In the genomic region with DNA sequence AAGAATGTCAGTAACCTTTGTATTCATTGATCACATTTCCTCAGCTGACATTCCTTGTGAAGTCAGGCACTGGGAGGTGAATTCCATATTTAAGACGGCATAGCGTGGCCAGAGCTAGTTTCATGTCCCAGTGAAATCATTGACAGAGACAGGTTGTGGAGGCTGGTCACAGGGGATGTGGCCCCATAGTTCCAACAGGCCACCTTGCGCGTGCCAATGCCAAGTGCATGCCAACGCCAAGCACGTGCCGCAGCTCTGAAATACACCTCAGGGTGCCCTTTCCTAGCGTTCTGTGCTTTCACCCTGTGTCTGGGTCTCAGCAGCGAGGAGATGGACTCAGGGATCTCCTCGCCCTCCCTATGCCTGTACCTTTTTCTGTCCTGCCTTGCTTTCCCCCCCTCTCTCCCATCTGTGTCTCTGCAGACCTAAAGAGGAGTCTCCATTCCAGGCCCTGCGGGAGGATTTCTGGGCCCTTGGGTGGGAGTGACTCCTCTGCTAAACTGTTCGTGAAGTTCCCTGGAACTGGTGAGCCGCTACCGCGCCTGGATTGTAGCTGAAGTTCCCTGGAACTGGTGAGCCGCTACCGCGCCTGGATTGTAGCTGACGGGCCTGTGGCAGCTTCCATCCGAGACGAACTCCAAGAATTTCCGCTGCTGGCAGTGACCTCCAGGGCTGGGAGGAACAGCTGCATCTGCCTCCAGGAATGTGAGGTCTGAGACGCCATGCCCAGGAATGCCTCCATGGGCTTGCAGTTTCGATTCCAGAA, we compare ENCODE assay signal across 14 cellular contexts. TPM values are rescaled to one million over a fixed set of nuclear protein-coding genes. Genes with fewer than 3 reads are reported as not detected.
DNase-seq lines count a peak whose midpoint lies in the region; ATAC-seq and TF ChIP-seq lines count a peak whose summit lies in the region.
"Had no signal": no experiment of that assay in that cellular context is flagged by ENCODE, and none has a peak within 500 bp of the region (broad histone marks: within the 10 kb centered on the region; RNA-seq: fewer than 3 reads in every experiment).

No MANE protein-coding gene starts in this region.

- peaks cover 15% of the 10 kb centered on the region for H3K4me1 ChIP-seq in hepatocyte (ENCODE audit: insufficient read depth)

- H3K36me3 Mint-ChIP-seq in progenitor cell of endocrine pancreas (ENCODE audit: insufficient read depth), result no peaks in the 10 kb centered on the region
- H3K36me3 Mint-ChIP-seq: CD4-positive, alpha-beta memory T cell; WTC11 had no signal

- H3K36me3 ChIP-seq in hepatocyte (replicated peaks; ENCODE audit: insufficient read depth, low read depth), result no peaks in the 10 kb centered on the region

- DNase-seq in EH (ENCODE audit: low read depth) (peak; percentile 48), amniotic epithelial cell (ENCODE audit: low read depth) (peak; percentile 51), hepatocyte (ENCODE audit: low spot score) (peak; percentile 25), progenitor cell of endocrine pancreas (ENCODE audit: low spot score, unreplicated experiment) (peak; percentile 4)
- DNase-seq: CD4-positive, alpha-beta memory T cell; dermis blood vessel endothelial cell; NCI-H2081 treated with DMSO at 0.1 percent for 48 hours had no signal

- WGBS in hepatocyte (ENCODE audit: low lambda C conversion rate, missing lambda C conversion rate), result 73% methylated on average over 24 of the region's 24 CpGs

- H3K9me2 ChIP-seq in hepatocyte (replicated peaks; ENCODE audit: insufficient read depth), result no peaks in the 10 kb centered on the region

- ATAC-seq in HG03139 (IDR thresholded peaks at IDR 0.05; ENCODE audit: unreplicated experiment) (no peak), GM18868 (IDR thresholded peaks at IDR 0.05; ENCODE audit: unreplicated experiment) (no peak), GM21723 (IDR thresholded peaks at IDR 0.05; ENCODE audit: unreplicated experiment) (no peak), HG02870 (IDR thresholded peaks at IDR 0.05; ENCODE audit: unreplicated experiment) (no peak)
- ATAC-seq: Panc1, WTC11 had no signal

- H3K4me3 ChIP-seq in hepatocyte, result no peak overlapping the region

- no peaks in the 10 kb centered on the region for H3K9me3 ChIP-seq in hepatocyte (ENCODE audit: low read depth)

- peak overlapping the region; percentile 31 for H3K27ac ChIP-seq in hepatocyte

- no peaks in the 10 kb centered on the region for H3K9me3 Mint-ChIP-seq in progenitor cell of endocrine pancreas (ENCODE audit: low read depth)

- H3K4me1 Mint-ChIP-seq in progenitor cell of endocrine pancreas (ENCODE audit: low read depth), result no peaks in the 10 kb centered on the region
- H3K4me1 Mint-ChIP-seq: CD4-positive, alpha-beta memory T cell had no signal

- no peak overlapping the region for H3K4me3 Mint-ChIP-seq in progenitor cell of endocrine pancreas (ENCODE audit: low read depth)
- H3K4me3 Mint-ChIP-seq: CD4-positive, alpha-beta memory T cell; WTC11 had no signal

- H3K79me2 ChIP-seq in hepatocyte, result no peaks in the 10 kb centered on the region

- peaks cover 9% of the 10 kb centered on the region for H3K27me3 Mint-ChIP-seq in progenitor cell of endocrine pancreas

- no peak overlapping the region for H3K4me2 ChIP-seq in hepatocyte

- no peak overlapping the region for H3K27ac Mint-ChIP-seq in progenitor cell of endocrine pancreas
- H3K27ac Mint-ChIP-seq: CD4-positive, alpha-beta memory T cell; WTC11 had no signal

- TF ChIP-seq CTCF in hepatocyte (IDR thresholded peaks at IDR 0.05; ENCODE audit: poor library complexity) (no peak), progenitor cell of endocrine pancreas (IDR thresholded peaks at IDR 0.05; ENCODE audit: unreplicated experiment) (no peak)

- H3K27me3 ChIP-seq in hepatocyte, result no peaks in the 10 kb centered on the region

- H4K20me1 ChIP-seq in hepatocyte (ENCODE audit: insufficient read depth, poor library complexity, severe bottlenecking), result no peaks in the 10 kb centered on the region

- H2AFZ ChIP-seq in hepatocyte, result no peak overlapping the region

RNA-seq across cellular contexts. Expression of gene AQP1, which starts 19.7 kb away (rescaled TPM):
- total RNA-seq in hepatocyte (92.3 and 124 TPM in 2 replicates), progenitor cell of endocrine pancreas (1.3 and 1.4 TPM in 2 replicates)
- polyA plus RNA-seq in hepatocyte, result 183 and 241 TPM in 2 replicates
- total RNA-seq: CD4-positive, alpha-beta memory T cell had no signal
- polyA plus RNA-seq: CD4-positive, alpha-beta memory T cell had no signal

RNA-seq across cellular contexts. Expression of gene GHRHR, which starts 32.4 kb away (rescaled TPM):
- total RNA-seq in hepatocyte (12.2 TPM in 1 of 2 replicates, not detected in the other), progenitor cell of endocrine pancreas (not detected in 2 replicates)
- 0.85 TPM in 1 of 2 replicates, not detected in the other for polyA plus RNA-seq in hepatocyte
- total RNA-seq: CD4-positive, alpha-beta memory T cell; dermis blood vessel endothelial cell; omental fat pad had no signal
- polyA plus RNA-seq: CD4-positive, alpha-beta memory T cell had no signal

Comparison
In these comparisons a context has a peak if more than half of its experiments do, and no peak if none do; other contexts are left out.
1. RNA of gene AQP1, which starts 19.7 kb away (total RNA-seq): 92.3 to 124 TPM in hepatocyte; 1.3 to 1.4 TPM in progenitor cell of endocrine pancreas; every median in the first group is over 10 times any median in the second.
2. Peak in every context shown above with its lines, with median percentiles within 50 percentile points of each other: DNase-seq.